8 cellular contexts compared by ENCODE assay signal in the genomic region with DNA sequence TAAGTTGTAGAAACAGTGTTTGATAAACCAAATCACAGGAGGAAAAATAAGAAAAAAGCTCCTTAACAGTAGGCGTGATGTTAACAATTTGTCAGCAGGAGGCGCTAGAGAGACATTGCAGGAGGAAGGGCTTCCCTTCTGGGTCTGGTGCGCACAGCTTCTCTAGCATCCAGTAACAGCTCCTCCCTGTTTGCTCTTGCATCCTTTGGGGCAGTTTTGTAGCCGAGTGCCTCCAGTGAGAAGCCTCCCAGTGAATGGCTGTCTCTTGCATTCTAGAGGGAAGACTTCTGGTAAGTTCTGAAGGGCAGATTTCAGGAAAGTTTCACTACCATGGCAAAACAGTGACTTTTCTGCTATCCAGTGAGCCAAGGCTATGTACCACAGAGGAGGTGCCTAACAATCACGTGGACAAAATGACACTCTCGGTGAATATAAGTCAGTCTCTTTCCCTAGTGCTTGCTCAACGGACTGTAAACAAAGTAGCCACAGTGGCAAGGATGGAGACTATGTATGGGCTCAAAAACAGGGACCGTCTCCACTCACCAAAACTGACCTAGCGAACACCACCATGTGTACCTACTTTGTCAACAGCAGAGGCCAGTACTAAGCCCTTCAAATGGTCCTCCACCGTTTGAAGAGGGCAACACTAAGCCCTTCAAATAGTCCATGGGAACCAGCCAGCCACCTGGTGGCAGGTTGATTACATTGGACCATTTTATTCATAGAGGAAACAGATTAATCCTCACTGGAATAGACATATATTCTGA. TPM values are rescaled to one million over a fixed set of nuclear protein-coding genes. Genes with fewer than 3 reads are reported as not detected.
DNase-seq lines count a peak whose midpoint lies in the region; ATAC-seq, FAIRE-seq and TF ChIP-seq lines count a peak whose summit lies in the region.

No MANE protein-coding gene starts in this region.

- H3K9ac ChIP-seq in HCT116 (ENCODE audit: low read length), result no peak overlapping the region

- no peak for TF ChIP-seq POLR2A in HCT116 (IDR thresholded peaks at IDR 0.05; ENCODE audit: borderline replicate concordance, extremely low read depth, insufficient read depth, insufficient read length)

- H2AFZ ChIP-seq in HCT116 (ENCODE audit: low read depth, low read length, poor library complexity, severe bottlenecking), result peak overlapping the region; percentile 40

- peak; percentile 95 for ATAC-seq in HCT116
- peak; percentile 76 for ATAC-seq in activated naive CD8-positive, alpha-beta T cell treated with anti-CD3 and anti-CD28 coated beads, Interleukin-2, amount 50 U/mL, for 24 hours
- peak; percentile 69 to 74 for ATAC-seq in left cardiac atrium
- no peak for ATAC-seq in HG02970 (IDR thresholded peaks at IDR 0.05; ENCODE audit: low FRiP score, unreplicated experiment)

- H3K9me3 Mint-ChIP-seq in activated naive CD8-positive, alpha-beta T cell treated with anti-CD3 and anti-CD28 coated beads, Interleukin-2, amount 50 U/mL, for 24 hours, result no peaks in the 10 kb centered on the region

- intact Hi-C loops in HCT116 (cut with micrococcal nuclease), result loop anchor here (5.0 to 10.0 kb wide), 3 partner anchors 382 to 586 kb away; a partner anchor contains a TSS
- intact Hi-C loops in left cardiac atrium (cut with DNase I), result loop anchor here in 1 of 2 donors (10.0 kb wide), 1 partner anchor 568 kb away; no protein-coding TSS in a partner anchor

- H3K4me1 ChIP-seq in HCT116 (ENCODE audit: control insufficient read depth in 1 of 2, insufficient read depth in 2 of 2, low read length in 2 of 2), result 0 out of 4 replicates have a peak, but pooled peaks cover 0 to 4% of the 10 kb centered on the region in 2 experiments

- no peak overlapping the region for H3K4me3 ChIP-seq in HCT116 (replicated peaks in 1 of 2; ENCODE audit: low read depth in 1 of 2, low read length in 2 of 2)

- H3K4me2 ChIP-seq in HCT116 (ENCODE audit: low read length), result peak overlapping the region; percentile 24

- no peaks in the 10 kb centered on the region for H4K20me1 ChIP-seq in HCT116 (ENCODE audit: insufficient read depth)

- peak; percentile 82 for FAIRE-seq in G401.6 (lab: Jason Lieb, UNC)

- TF ChIP-seq RAD21 in HCT116 (IDR thresholded peaks at IDR 0.05; ENCODE audit: low read depth), result peak; percentile 75

- H3K9me3 ChIP-seq in HCT116 (ENCODE audit: control insufficient read depth in 1 of 2, insufficient read depth in 1 of 2, low read depth in 1 of 2, low read length in 2 of 2), result no peaks in the 10 kb centered on the region

- H3K36me3 ChIP-seq in HCT116 (ENCODE audit: control insufficient read depth in 1 of 2, insufficient read depth in 2 of 2, low read length in 2 of 2), result no peaks in the 10 kb centered on the region

- H3K27me3 Mint-ChIP-seq in activated naive CD8-positive, alpha-beta T cell treated with anti-CD3 and anti-CD28 coated beads, Interleukin-2, amount 50 U/mL, for 24 hours, result peaks cover 11% of the 10 kb centered on the region

- H3K4me3 Mint-ChIP-seq in activated naive CD8-positive, alpha-beta T cell treated with anti-CD3 and anti-CD28 coated beads, Interleukin-2, amount 50 U/mL, for 24 hours, result no peak overlapping the region

- 0 out of 2 replicates have a peak, but pooled peaks cover 6% of the 10 kb centered on the region for H3K27me3 ChIP-seq in HCT116 (ENCODE audit: insufficient read depth, low read length)

- POLR2A ChIA-PET in HCT116 (lab: Charles Lee), result interaction anchor here (1.0 kb wide), 1 partner anchor 8 kb away, joined by 5 read pairs; no protein-coding TSS in a partner anchor

- H3K79me2 ChIP-seq in HCT116 (ENCODE audit: insufficient read depth, low read length), result no peaks in the 10 kb centered on the region

- CTCF ChIA-PET in HCT116 (lab: Charles Lee), result interaction anchor here (0.6 to 1.7 kb wide), 18 partner anchors 8 to 898 kb away, joined by 3 to 11 read pairs (median 4); a partner anchor contains a TSS

- no TSS peak for BruUV-seq in HCT116 (replicated peaks; lab: Mats Ljungman, UMichigan)

- RAD21 ChIA-PET in HCT116 (lab: Charles Lee; ENCODE audit: low non-redundant PET in 1 of 2, low total read pairs in 2 of 2, uncharacterized antibody in 2 of 2, unreplicated experiment in 2 of 2), result interaction anchor here in 1 of 2 experiments (0.6 to 0.9 kb wide), 2 partner anchors 390 to 520 kb away, joined by 3 read pairs; no protein-coding TSS in a partner anchor

- no peak overlapping the region for H3K27ac ChIP-seq in HCT116 (ENCODE audit: low read depth, low read length)

- H3K4me1 Mint-ChIP-seq in activated naive CD8-positive, alpha-beta T cell treated with anti-CD3 and anti-CD28 coated beads, Interleukin-2, amount 50 U/mL, for 24 hours, result peaks cover 4% of the 10 kb centered on the region

- no peak overlapping the region for H3K27ac Mint-ChIP-seq in activated naive CD8-positive, alpha-beta T cell treated with anti-CD3 and anti-CD28 coated beads, Interleukin-2, amount 50 U/mL, for 24 hours

- DNase-seq in HCT116 (ENCODE audit: low read depth, low spot score) (peak; percentile 69), NCI-H1105 (lab: John Stamatoyannopoulos, UW) (peak; percentile 79), SKM-1 (lab: John Stamatoyannopoulos, UW; ENCODE audit: unreplicated experiment) (peak; percentile 64), left cardiac atrium (peak; percentile 67), renal cortical epithelial cell (ENCODE audit: low read depth) (peak; percentile 81)
- peak; percentile 49 for DNase-seq in activated naive CD8-positive, alpha-beta T cell treated with anti-CD3 and anti-CD28 coated beads, Interleukin-2, amount 50 U/mL, for 24 hours

- H3K9me2 ChIP-seq in HCT116 (ENCODE audit: insufficient read depth), result no peaks in the 10 kb centered on the region

- TF ChIP-seq CTCF in HCT116 (IDR thresholded peaks at IDR 0.05 in 2 of 3, conservative IDR thresholded peaks at IDR 0.05 in 1 of 3; ENCODE audit: borderline replicate concordance in 1 of 3, insufficient read depth in 1 of 3, low read depth in 2 of 3, low read length in 2 of 3), result peak; percentile 66 to 87 (median 85)

- H3K36me3 Mint-ChIP-seq in activated naive CD8-positive, alpha-beta T cell treated with anti-CD3 and anti-CD28 coated beads, Interleukin-2, amount 50 U/mL, for 24 hours (ENCODE audit: low read depth), result no peaks in the 10 kb centered on the region

TF ChIP-seq in HCT116, 20 proteins besides CTCF, POLR2A, EP300 and RAD21:
- no peak for TF ChIP-seq ZNF274 (IDR thresholded peaks at IDR 0.05; ENCODE audit: low read depth, low read length)
- 0 out of 2 replicates have a peak, but pooled peaks have one; percentile 32 for TF ChIP-seq CBX3 (IDR thresholded peaks at IDR 0.05; ENCODE audit: low read depth)
- no peak for TF ChIP-seq SRF (IDR thresholded peaks at IDR 0.05; ENCODE audit: low read depth)
- no peak for TF ChIP-seq YY1 (IDR thresholded peaks at IDR 0.05; ENCODE audit: extremely low read depth, insufficient replicate concordance, low read depth, low read length)
- TF ChIP-seq TCF7L2 (IDR thresholded peaks at IDR 0.05; ENCODE audit: borderline replicate concordance, extremely low read depth, insufficient read depth, insufficient read length), result no peak

RNA-seq across cellular contexts. Expression of a gene that starts 9.6 kb away (rescaled TPM):
- 1.3 TPM for total RNA-seq in HCT116 (2021; ENCODE audit: unreplicated experiment)
- polyA plus RNA-seq in HCT116 (2012), result 0.47 and 0.74 TPM in 2 replicates
- 1 to 10 TPM in 1 of 2 donors, under 1 TPM in 1; 0.97 to 1.0 TPM for total RNA-seq in left cardiac atrium
- total RNA-seq in renal cortical epithelial cell, result 2.1 and 6.0 TPM in 2 replicates

RNA-seq across cellular contexts. Expression of a gene that starts 42.6 kb away (rescaled TPM):
- 54.7 TPM for total RNA-seq in HCT116 (2021; ENCODE audit: unreplicated experiment)
- polyA plus RNA-seq in HCT116 (2012), result 14.1 and 17.0 TPM in 2 replicates
- 10 to 100 TPM; 43.5 to 51.1 TPM for total RNA-seq in left cardiac atrium
- 54.0 and 55.5 TPM in 2 replicates for total RNA-seq in renal cortical epithelial cell
